10 cellular contexts compared by ENCODE assay signal in the genomic region with DNA sequence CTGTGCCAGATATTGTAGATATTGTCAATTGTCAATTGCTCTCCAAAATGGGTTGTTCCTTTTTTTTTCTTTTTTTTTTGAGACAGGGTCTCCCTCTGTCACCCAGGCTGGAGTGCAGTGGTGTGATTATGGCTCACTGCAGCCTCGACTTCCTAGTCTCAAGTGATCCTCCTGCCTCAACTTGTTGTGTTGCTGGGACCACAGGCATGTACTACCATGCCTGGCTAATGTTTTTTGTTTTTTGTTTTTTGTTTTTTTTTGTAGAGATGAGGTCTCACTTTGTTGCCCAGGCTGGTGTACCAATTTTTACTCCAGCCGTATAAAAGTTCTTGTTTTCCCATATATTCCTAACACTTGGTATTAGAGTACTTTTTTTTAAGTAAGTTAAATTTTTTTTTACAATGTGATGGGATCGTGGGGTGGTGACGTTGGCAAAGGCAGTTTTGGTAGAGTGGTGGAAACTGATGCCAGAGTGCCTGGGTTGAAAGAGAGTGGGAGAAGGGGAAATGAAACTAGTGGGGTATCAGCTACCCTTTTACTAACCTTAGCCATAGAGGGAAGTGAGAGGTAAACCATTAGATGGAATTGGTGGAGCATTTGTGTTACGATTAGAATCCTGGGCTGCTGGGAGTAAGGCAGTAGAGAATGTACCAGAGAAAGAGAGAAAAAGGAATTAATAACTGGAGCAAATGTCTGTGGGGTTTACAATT. TPM values are rescaled to one million over a fixed set of nuclear protein-coding genes. Genes with fewer than 3 reads are reported as not detected.
DNase-seq lines count a peak whose midpoint lies in the region; ATAC-seq and TF ChIP-seq lines count a peak whose summit lies in the region.
"Had no signal": no experiment of that assay in that cellular context is flagged by ENCODE, and none has a peak within 500 bp of the region (broad histone marks: within the 10 kb centered on the region; RNA-seq: fewer than 3 reads in every experiment).

No MANE protein-coding gene starts in this region.

- H3K4me1 ChIP-seq in aorta (ENCODE audit: control insufficient read depth in 1 of 2, insufficient read depth in 2 of 2, low read length in 2 of 2), result no peaks in the 10 kb centered on the region

- H3K36me3 Mint-ChIP-seq in activated T-helper 17 cell treated with anti-CD3 and anti-CD28 coated beads, Interleukin-2, amount 50 U/mL, for 72 hours (ENCODE audit: low read depth), result no peaks in the 10 kb centered on the region
- no peaks in the 10 kb centered on the region for H3K36me3 Mint-ChIP-seq in MCF 10A (ENCODE audit: insufficient read depth, unreplicated experiment)

- CTCF ChIA-PET in MCF 10A (lab: Yijun Ruan, JAX), result interaction anchor here (0.7 to 1.5 kb wide), 3 partner anchors 30 to 1215 kb away, joined by 3 to 5 read pairs (median 3); no protein-coding TSS in a partner anchor

- peak; percentile 57 for ATAC-seq in stimulated activated naive CD8-positive, alpha-beta T cell treated with anti-CD3 and anti-CD28 coated beads, Interleukin-15, Interleukin-2, amounts not matched to agents 100 U/mL and 50 U/mL, for 24 hours
- no peak for ATAC-seq in stimulated activated naive CD8-positive, alpha-beta T cell treated with anti-CD3 and anti-CD28 coated beads, Interleukin-15, amount 100 ng/mL, for 72 hours
- ATAC-seq in HG02973 (IDR thresholded peaks at IDR 0.05; ENCODE audit: unreplicated experiment) (peak; percentile 86), omental fat pad (ENCODE audit: low FRiP score) (no peak), aorta (ENCODE audit: low FRiP score) (no peak)
- no peak for ATAC-seq in activated T-helper 17 cell treated with anti-CD3 and anti-CD28 coated beads, Interleukin-2, amount 50 U/mL, for 72 hours (replicated peaks)

- no peak overlapping the region for H3K27ac ChIP-seq in aorta (ENCODE audit: low read depth in 1 of 2, low read length in 2 of 2)

- peaks cover 7% of the 10 kb centered on the region for H3K4me1 Mint-ChIP-seq in stimulated activated naive CD8-positive, alpha-beta T cell treated with anti-CD3 and anti-CD28 coated beads, Interleukin-15, amount 100 ng/mL, for 72 hours
- no peaks in the 10 kb centered on the region for H3K4me1 Mint-ChIP-seq in activated T-helper 17 cell treated with anti-CD3 and anti-CD28 coated beads, Interleukin-2, amount 50 U/mL, for 72 hours
- H3K4me1 Mint-ChIP-seq in MCF 10A (ENCODE audit: insufficient read depth, unreplicated experiment), result peaks cover 21% of the 10 kb centered on the region

- H3K9me3 Mint-ChIP-seq in stimulated activated naive CD8-positive, alpha-beta T cell treated with anti-CD3 and anti-CD28 coated beads, Interleukin-15, amount 100 ng/mL, for 72 hours, result peaks cover 0 to 7% of the 10 kb centered on the region in 2 donors
- H3K9me3 Mint-ChIP-seq in activated T-helper 17 cell treated with anti-CD3 and anti-CD28 coated beads, Interleukin-2, amount 50 U/mL, for 72 hours, result no peaks in the 10 kb centered on the region
- peaks cover 2% of the 10 kb centered on the region for H3K9me3 Mint-ChIP-seq in MCF 10A (ENCODE audit: unreplicated experiment)
- H3K9me3 Mint-ChIP-seq: activated CD4-positive, alpha-beta T cell treated with anti-CD3 and anti-CD28 coated beads, Interleukin-2, amount 10 ng/mL, durations not matched to agents 7 days and 5 days had no signal

- H3K36me3 ChIP-seq in aorta (ENCODE audit: control insufficient read depth in 1 of 2, insufficient read depth in 2 of 2, low read length in 1 of 2), result no peaks in the 10 kb centered on the region

- WGBS in aorta, 2 donors, result 79 to 81% methylated on average over 5 of the region's 5 CpGs

- no peaks in the 10 kb centered on the region for H3K27me3 Mint-ChIP-seq in stimulated activated naive CD8-positive, alpha-beta T cell treated with anti-CD3 and anti-CD28 coated beads, Interleukin-15, amount 100 ng/mL, for 72 hours
- H3K27me3 Mint-ChIP-seq in activated T-helper 17 cell treated with anti-CD3 and anti-CD28 coated beads, Interleukin-2, amount 50 U/mL, for 72 hours, result no peaks in the 10 kb centered on the region
- no peaks in the 10 kb centered on the region for H3K27me3 Mint-ChIP-seq in MCF 10A (ENCODE audit: insufficient read depth, unreplicated experiment)
- H3K27me3 Mint-ChIP-seq: activated CD4-positive, alpha-beta T cell treated with anti-CD3 and anti-CD28 coated beads, Interleukin-2, amount 10 ng/mL, durations not matched to agents 7 days and 5 days had no signal

- H3K4me3 ChIP-seq in aorta (ENCODE audit: low read length in 2 of 2), result no peak overlapping the region
- H3K4me3 ChIP-seq: lung had no signal

- BruUV-seq in MCF 10A (replicated peaks; lab: Mats Ljungman, UMichigan), result no TSS peak

- no peaks in the 10 kb centered on the region for H3K27me3 ChIP-seq in aorta (ENCODE audit: control insufficient read depth in 1 of 2, insufficient read depth in 2 of 2, low read length in 1 of 2)

- TF ChIP-seq CTCF in MCF 10A (IDR thresholded peaks at IDR 0.05; ENCODE audit: unreplicated experiment), result no peak
- no peak for TF ChIP-seq CTCF in omental fat pad (IDR thresholded peaks at IDR 0.05)

- POLR2A ChIA-PET in MCF 10A (lab: Yijun Ruan, JAX), result interaction anchor here (1.9 kb wide), 1 partner anchor 10 kb away, joined by 7 read pairs; no protein-coding TSS in a partner anchor

- H3K4me3 Mint-ChIP-seq in stimulated activated naive CD8-positive, alpha-beta T cell treated with anti-CD3 and anti-CD28 coated beads, Interleukin-15, amount 100 ng/mL, for 72 hours, result no peak overlapping the region
- H3K4me3 Mint-ChIP-seq in activated T-helper 17 cell treated with anti-CD3 and anti-CD28 coated beads, Interleukin-2, amount 50 U/mL, for 72 hours, result no peak overlapping the region
- no peak overlapping the region for H3K4me3 Mint-ChIP-seq in MCF 10A (ENCODE audit: unreplicated experiment)
- H3K4me3 Mint-ChIP-seq: activated CD4-positive, alpha-beta T cell treated with anti-CD3 and anti-CD28 coated beads, Interleukin-2, amount 10 ng/mL, durations not matched to agents 7 days and 5 days had no signal

- peak overlapping the region in 1 of 2 donors; percentile 52 for H3K27ac Mint-ChIP-seq in stimulated activated naive CD8-positive, alpha-beta T cell treated with anti-CD3 and anti-CD28 coated beads, Interleukin-15, amount 100 ng/mL, for 72 hours
- no peak overlapping the region for H3K27ac Mint-ChIP-seq in activated T-helper 17 cell treated with anti-CD3 and anti-CD28 coated beads, Interleukin-2, amount 50 U/mL, for 72 hours
- H3K27ac Mint-ChIP-seq in MCF 10A (ENCODE audit: low read depth, unreplicated experiment), result no peak overlapping the region
- H3K27ac Mint-ChIP-seq: activated CD4-positive, alpha-beta T cell treated with anti-CD3 and anti-CD28 coated beads, Interleukin-2, amount 10 ng/mL, durations not matched to agents 7 days and 5 days had no signal

- intact Hi-C loops in MCF 10A (cut with micrococcal nuclease) (no loop called here), aorta (cut with DNase I) (no loop called here)

- no peak for DNase-seq in stimulated activated naive CD8-positive, alpha-beta T cell treated with anti-CD3 and anti-CD28 coated beads, Interleukin-15, Interleukin-2, amounts not matched to agents 100 U/mL and 50 U/mL, for 24 hours
- DNase-seq in stimulated activated naive CD8-positive, alpha-beta T cell treated with anti-CD3 and anti-CD28 coated beads, Interleukin-15, amount 100 ng/mL, for 72 hours, result no peak
- peak; percentile 57 to 86 for DNase-seq in NOMO-1 (lab: John Stamatoyannopoulos, UW; ENCODE audit: unreplicated experiment in 2 of 2)
- DNase-seq in MCF 10A (ENCODE audit: unreplicated experiment), result no peak
- no peak for DNase-seq in omental fat pad (ENCODE audit: low spot score)
- DNase-seq in aorta, result no peak
- DNase-seq: activated CD4-positive, alpha-beta T cell treated with anti-CD3 and anti-CD28 coated beads, Interleukin-2, amount 10 ng/mL, durations not matched to agents 7 days and 5 days had no signal

- no peaks in the 10 kb centered on the region for H3K9me3 ChIP-seq in aorta (ENCODE audit: control insufficient read depth, low read length)

RNA-seq across cellular contexts. Expression of gene CFAP54, which starts 33.0 kb away (rescaled TPM):
- total RNA-seq in activated T-helper 17 cell treated with anti-CD3 and anti-CD28 coated beads, Interleukin-2, amount 50 U/mL, for 72 hours, result under 1 TPM; 0.61 to 0.87 TPM
- 0.56 and 1.1 TPM in 2 replicates for total RNA-seq in MCF 10A (2022)
- total RNA-seq in omental fat pad, result 1 to 10 TPM in 2 of 4 donors, under 1 TPM in 2; 0.60 to 2.2 (median 1.0) TPM
- total RNA-seq in aorta, result 1 to 10 TPM in 1 of 2 donors, under 1 TPM in 1; 0.91 to 2.2 TPM
- polyA plus RNA-seq in aorta, result under 1 TPM in 1 of 2 donors, not detected in 1; 0.15 TPM

RNA-seq across cellular contexts. Expression of gene CDK17, which starts 56.2 kb away (rescaled TPM):
- total RNA-seq in activated T-helper 17 cell treated with anti-CD3 and anti-CD28 coated beads, Interleukin-2, amount 50 U/mL, for 72 hours, result 10 to 100 TPM; 28.5 to 38.1 TPM
- 49.8 and 50.9 TPM in 2 replicates for total RNA-seq in MCF 10A (2022)
- 100 to 1,000 TPM in 2 of 4 donors, 10 to 100 TPM in 2; 35.8 to 107 (median 100) TPM for total RNA-seq in omental fat pad
- total RNA-seq in aorta, result 10 to 100 TPM; 41.5 to 69.7 TPM
- 10 to 100 TPM in 1 of 2 donors, 1 to 10 TPM in 1; 5.3 to 13.9 TPM for polyA plus RNA-seq in aorta

Comparison
In these comparisons a context has a peak if more than half of its experiments do, and no peak if none do; other contexts are left out.
1. ATAC-seq: peak in stimulated activated naive CD8-positive, alpha-beta T cell treated with anti-CD3 and anti-CD28 coated beads, Interleukin-15, Interleukin-2, amounts not matched to agents 100 U/mL and 50 U/mL, for 24 hours (single experiment) and HG02973 (single experiment); none in stimulated activated naive CD8-positive, alpha-beta T cell treated with anti-CD3 and anti-CD28 coated beads, Interleukin-15, amount 100 ng/mL, for 72 hours (single experiment), activated T-helper 17 cell treated with anti-CD3 and anti-CD28 coated beads, Interleukin-2, amount 50 U/mL, for 72 hours (single experiment), omental fat pad (single experiment) and aorta (single experiment).
2. DNase-seq: peak in NOMO-1 (2 of 2); none in stimulated activated naive CD8-positive, alpha-beta T cell treated with anti-CD3 and anti-CD28 coated beads, Interleukin-15, Interleukin-2, amounts not matched to agents 100 U/mL and 50 U/mL, for 24 hours (single experiment), stimulated activated naive CD8-positive, alpha-beta T cell treated with anti-CD3 and anti-CD28 coated beads, Interleukin-15, amount 100 ng/mL, for 72 hours (0 of 2), MCF 10A (single experiment), omental fat pad (single experiment) and aorta (0 of 2).